1 cellular context compared by ENCODE assay signal in genomic region chr20:35617397-35618031, GRCh38.
TF ChIP-seq lines count a peak whose summit lies in the region.

No MANE protein-coding gene starts in this region.

TF ChIP-seq in HEK293, 187 proteins besides CTCF, POLR2A, EP300 and RAD21 (continued from another document and continues in another):
- TF ChIP-seq ZNF214 (tag by site-specific recombination; IDR thresholded peaks at IDR 0.05; ENCODE audit: borderline replicate concordance) (no peak), ZNF626 (tag by site-specific recombination; IDR thresholded peaks at IDR 0.05) (no peak), ZNF2 (tag by site-specific recombination; IDR thresholded peaks at IDR 0.05) (no peak), ZNF335 (tag by site-specific recombination; conservative IDR thresholded peaks at IDR 0.05) (peak; percentile 20), GLIS1 (tag by site-specific recombination; IDR thresholded peaks at IDR 0.05) (peak; percentile 28; the same call in 1 of the 2 replicates), ZNF23 (tag by site-specific recombination; IDR thresholded peaks at IDR 0.05; ENCODE audit: borderline replicate concordance) (no peak), ZNF600 (tag by site-specific recombination; IDR thresholded peaks at IDR 0.05) (0 out of 2 replicates have a peak, but pooled peaks have one; percentile 21), EGR2 (tag by site-specific recombination; IDR thresholded peaks at IDR 0.05; ENCODE audit: low read depth) (no peak), KLF17 (tag by site-specific recombination; IDR thresholded peaks at IDR 0.05) (no peak), ZNF791 (tag by site-specific recombination; IDR thresholded peaks at IDR 0.05) (no peak), ZNF155 (tag by site-specific recombination; IDR thresholded peaks at IDR 0.05) (no peak), ZFP69B (tag by site-specific recombination; IDR thresholded peaks at IDR 0.05) (0 out of 2 replicates have a peak, but pooled peaks have one; percentile 47), ZNF433 (tag by site-specific recombination; IDR thresholded peaks at IDR 0.05; ENCODE audit: low read depth) (no peak), GLIS2 (tag by site-specific recombination; IDR thresholded peaks at IDR 0.05) (peak; percentile 61), ELK4 (IDR thresholded peaks at IDR 0.05; ENCODE audit: borderline replicate concordance, low read depth, low read length) (no peak), ZNF398 (tag by site-specific recombination; IDR thresholded peaks at IDR 0.05) (peak; percentile 59), ZNF274 (IDR thresholded peaks at IDR 0.05; ENCODE audit: low read length) (no peak), ZNF274 (tag by site-specific recombination; IDR thresholded peaks at IDR 0.05; ENCODE audit: borderline replicate concordance) (no peak), ZIC2 (tag by site-specific recombination; IDR thresholded peaks at IDR 0.05) (peak; percentile 49), ZBTB20 (tag by site-specific recombination; IDR thresholded peaks at IDR 0.05) (peak; percentile 42; the same call in 1 of the 2 replicates), ZNF248 (tag by site-specific recombination; IDR thresholded peaks at IDR 0.05) (no peak), ZNF24 (tag by site-specific recombination; IDR thresholded peaks at IDR 0.05) (no peak), PRDM10 (tag by site-specific recombination; IDR thresholded peaks at IDR 0.05) (peak; percentile 86), ZBTB6 (tag by site-specific recombination; IDR thresholded peaks at IDR 0.05) (peak; percentile 97), ZNF239 (tag by site-specific recombination; IDR thresholded peaks at IDR 0.05) (no peak), ZNF660 (tag by site-specific recombination; IDR thresholded peaks at IDR 0.05) (no peak), SP2 (tag by site-specific recombination; IDR thresholded peaks at IDR 0.05) (peak; percentile 66), ZNF221 (tag by site-specific recombination; IDR thresholded peaks at IDR 0.05; ENCODE audit: borderline replicate concordance) (no peak), OVOL3 (tag by site-specific recombination; IDR thresholded peaks at IDR 0.05) (no peak), ZBTB11 (tag by site-specific recombination; conservative IDR thresholded peaks at IDR 0.05; ENCODE audit: low read depth) (no peak), ZNF610 (tag by site-specific recombination; IDR thresholded peaks at IDR 0.05; ENCODE audit: borderline replicate concordance) (no peak), IKZF3 (tag by site-specific recombination; IDR thresholded peaks at IDR 0.05) (no peak), ZBTB8A (tag by site-specific recombination; IDR thresholded peaks at IDR 0.05) (no peak), ZNF513 (tag by site-specific recombination; IDR thresholded peaks at IDR 0.05) (no peak), ZNF280C (tag by site-specific recombination; IDR thresholded peaks at IDR 0.05) (no peak), MZF1 (tag by site-specific recombination; IDR thresholded peaks at IDR 0.05; ENCODE audit: borderline replicate concordance) (no peak), ZNF404 (tag by site-specific recombination; IDR thresholded peaks at IDR 0.05) (no peak), ZSCAN5A (tag by site-specific recombination; IDR thresholded peaks at IDR 0.05) (no peak), INSM2 (tag by site-specific recombination; IDR thresholded peaks at IDR 0.05) (no peak), REPIN1 (tag by site-specific recombination; IDR thresholded peaks at IDR 0.05; ENCODE audit: low read depth) (no peak), MYNN (tag by site-specific recombination; IDR thresholded peaks at IDR 0.05; ENCODE audit: borderline replicate concordance) (no peak), YY2 (tag by site-specific recombination; IDR thresholded peaks at IDR 0.05) (no peak), KLF10 (tag by site-specific recombination; IDR thresholded peaks at IDR 0.05) (no peak), GLI4 (tag by site-specific recombination; IDR thresholded peaks at IDR 0.05) (no peak), ZFP41 (tag by site-specific recombination; IDR thresholded peaks at IDR 0.05; ENCODE audit: borderline replicate concordance) (no peak)
